ENCODE assay signal across 1 cellular context in the genomic region with DNA sequence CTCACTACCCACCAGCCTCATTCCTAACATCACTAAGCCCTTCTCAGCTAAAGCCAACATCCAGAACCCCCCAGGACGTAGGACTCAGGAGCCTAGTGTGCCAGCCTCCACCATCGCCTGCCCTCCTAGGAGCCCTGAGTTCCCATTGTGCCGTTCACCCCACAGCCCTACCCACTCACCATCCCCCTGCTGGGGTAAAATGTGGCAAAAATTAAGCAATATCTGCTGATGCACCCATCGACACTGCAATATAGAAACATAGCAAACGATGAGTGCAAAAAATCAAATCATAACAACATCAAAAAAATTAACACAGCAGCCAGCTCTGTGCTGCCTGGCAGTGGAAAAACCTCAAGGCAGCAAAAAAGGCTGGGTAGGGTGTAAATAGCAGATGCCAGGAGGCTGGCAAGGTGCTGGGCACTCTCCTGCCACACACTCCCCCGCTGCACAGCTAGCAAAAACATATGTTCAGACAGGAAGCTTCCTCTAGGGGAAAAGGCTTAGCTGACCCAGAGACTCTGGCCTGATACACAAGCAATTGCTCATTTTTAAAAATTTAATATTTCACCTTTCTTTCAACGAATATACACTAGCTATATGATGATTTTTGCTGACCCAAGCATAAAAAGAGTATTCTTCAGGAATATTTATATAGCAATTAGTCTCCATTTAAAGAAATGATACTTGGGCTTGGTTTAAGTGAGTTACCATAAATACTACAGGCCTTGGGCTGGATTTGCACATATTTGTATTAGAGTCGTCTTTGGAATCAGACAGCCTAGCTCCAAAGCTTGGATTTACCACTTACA.
TF ChIP-seq lines count a peak whose summit lies in the region.

No MANE protein-coding gene starts in this region.

TF ChIP-seq in IMR-90, 13 proteins besides CTCF, POLR2A, EP300 and RAD21 (continued from another document):
- TF ChIP-seq, protein P1, sequence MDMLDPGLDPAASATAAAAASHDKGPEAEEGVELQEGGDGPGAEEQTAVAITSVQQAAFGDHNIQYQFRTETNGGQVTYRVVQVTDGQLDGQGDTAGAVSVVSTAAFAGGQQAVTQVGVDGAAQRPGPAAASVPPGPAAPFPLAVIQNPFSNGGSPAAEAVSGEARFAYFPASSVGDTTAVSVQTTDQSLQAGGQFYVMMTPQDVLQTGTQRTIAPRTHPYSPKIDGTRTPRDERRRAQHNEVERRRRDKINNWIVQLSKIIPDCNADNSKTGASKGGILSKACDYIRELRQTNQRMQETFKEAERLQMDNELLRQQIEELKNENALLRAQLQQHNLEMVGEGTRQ (IDR thresholded peaks at IDR 0.05; ENCODE audit: low read depth, low read length) = no peak
